2 cellular contexts compared by ENCODE assay signal in the genomic region with DNA sequence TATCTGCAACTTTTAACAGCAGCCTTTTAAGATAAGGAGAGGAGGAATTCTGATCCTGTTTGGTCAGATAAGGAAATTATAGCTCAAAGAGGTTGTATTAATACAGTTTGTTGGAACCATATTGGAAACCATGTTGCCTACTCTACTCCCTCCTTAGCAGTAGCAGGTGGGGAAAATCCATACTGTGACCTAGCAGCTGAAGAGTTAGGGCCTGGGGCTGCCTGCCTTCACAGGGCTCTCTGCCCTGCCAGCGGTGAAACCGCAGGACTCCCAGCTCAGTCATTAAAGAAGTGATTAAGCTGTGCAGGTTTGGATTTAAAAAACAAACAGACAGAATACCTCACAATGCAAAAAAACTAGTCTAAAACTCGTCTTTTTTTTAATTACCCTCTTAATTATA.
A peak's percentile ranks its signal among the peaks of the same experiment; 100 is the strongest.
TF ChIP-seq lines count a peak whose summit lies in the region.

No MANE protein-coding gene starts in this region.

TF ChIP-seq in HEK293, 187 proteins besides CTCF, POLR2A, EP300 and RAD21 (continues in another document):
- TF ChIP-seq, protein P1, sequence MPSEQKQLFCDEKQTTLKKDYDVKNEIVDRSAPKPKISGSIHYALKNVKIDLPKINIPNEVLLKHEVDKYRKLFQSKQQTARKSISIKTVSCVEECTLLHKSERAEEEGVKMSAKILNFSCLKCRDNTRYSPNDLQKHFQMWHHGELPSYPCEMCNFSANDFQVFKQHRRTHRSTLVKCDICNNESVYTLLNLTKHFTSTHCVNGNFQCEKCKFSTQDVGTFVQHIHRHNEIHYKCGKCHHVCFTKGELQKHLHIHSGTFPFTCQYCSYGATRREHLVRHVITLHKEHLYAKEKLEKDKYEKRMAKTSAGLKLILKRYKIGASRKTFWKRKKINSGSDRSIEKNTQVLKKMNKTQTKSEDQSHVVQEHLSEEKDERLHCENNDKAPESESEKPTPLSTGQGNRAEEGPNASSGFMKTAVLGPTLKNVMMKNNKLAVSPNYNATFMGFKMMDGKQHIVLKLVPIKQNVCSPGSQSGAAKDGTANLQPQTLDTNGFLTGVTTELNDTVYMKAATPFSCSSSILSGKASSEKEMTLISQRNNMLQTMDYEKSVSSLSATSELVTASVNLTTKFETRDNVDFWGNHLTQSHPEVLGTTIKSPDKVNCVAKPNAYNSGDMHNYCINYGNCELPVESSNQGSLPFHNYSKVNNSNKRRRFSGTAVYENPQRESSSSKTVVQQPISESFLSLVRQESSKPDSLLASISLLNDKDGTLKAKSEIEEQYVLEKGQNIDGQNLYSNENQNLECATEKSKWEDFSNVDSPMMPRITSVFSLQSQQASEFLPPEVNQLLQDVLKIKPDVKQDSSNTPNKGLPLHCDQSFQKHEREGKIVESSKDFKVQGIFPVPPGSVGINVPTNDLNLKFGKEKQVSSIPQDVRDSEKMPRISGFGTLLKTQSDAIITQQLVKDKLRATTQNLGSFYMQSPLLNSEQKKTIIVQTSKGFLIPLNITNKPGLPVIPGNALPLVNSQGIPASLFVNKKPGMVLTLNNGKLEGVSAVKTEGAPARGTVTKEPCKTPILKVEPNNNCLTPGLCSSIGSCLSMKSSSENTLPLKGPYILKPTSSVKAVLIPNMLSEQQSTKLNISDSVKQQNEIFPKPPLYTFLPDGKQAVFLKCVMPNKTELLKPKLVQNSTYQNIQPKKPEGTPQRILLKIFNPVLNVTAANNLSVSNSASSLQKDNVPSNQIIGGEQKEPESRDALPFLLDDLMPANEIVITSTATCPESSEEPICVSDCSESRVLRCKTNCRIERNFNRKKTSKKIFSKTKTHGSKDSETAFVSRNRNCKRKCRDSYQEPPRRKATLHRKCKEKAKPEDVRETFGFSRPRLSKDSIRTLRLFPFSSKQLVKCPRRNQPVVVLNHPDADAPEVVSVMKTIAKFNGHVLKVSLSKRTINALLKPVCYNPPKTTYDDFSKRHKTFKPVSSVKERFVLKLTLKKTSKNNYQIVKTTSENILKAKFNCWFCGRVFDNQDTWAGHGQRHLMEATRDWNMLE (tag by site-specific recombination; conservative IDR thresholded peaks at IDR 0.05; ENCODE audit: low read depth), result no peak
- TF ChIP-seq ZNF423 (tag by site-specific recombination; IDR thresholded peaks at IDR 0.05) (no peak), ZNF112 (tag by site-specific recombination; IDR thresholded peaks at IDR 0.05) (no peak), ZNF10 (tag by site-specific recombination; IDR thresholded peaks at IDR 0.05) (peak; percentile 70; the same call in 1 of the 2 replicates), ZNF2 (tag by site-specific recombination; IDR thresholded peaks at IDR 0.05) (no peak), ZNF701 (tag by site-specific recombination; IDR thresholded peaks at IDR 0.05) (no peak), ZNF660 (tag by site-specific recombination; IDR thresholded peaks at IDR 0.05) (no peak), ZNF629 (tag by site-specific recombination; IDR thresholded peaks at IDR 0.05) (no peak), ZNF514 (tag by site-specific recombination; IDR thresholded peaks at IDR 0.05) (no peak), ZFP41 (tag by site-specific recombination; IDR thresholded peaks at IDR 0.05; ENCODE audit: borderline replicate concordance) (no peak), OSR2 (tag by site-specific recombination; IDR thresholded peaks at IDR 0.05) (peak; percentile 64; the same call in 1 of the 2 replicates), ZNF214 (tag by site-specific recombination; IDR thresholded peaks at IDR 0.05; ENCODE audit: borderline replicate concordance) (no peak), ZNF837 (tag by site-specific recombination; IDR thresholded peaks at IDR 0.05) (no peak), ZNF561 (tag by site-specific recombination; IDR thresholded peaks at IDR 0.05; ENCODE audit: borderline replicate concordance) (no peak), BCL11A (tag by site-specific recombination; IDR thresholded peaks at IDR 0.05; ENCODE audit: low read depth) (no peak), FEZF1 (tag by site-specific recombination; IDR thresholded peaks at IDR 0.05) (peak; percentile 11; the same call in 1 of the 2 replicates)
- TF ChIP-seq, protein P2, sequence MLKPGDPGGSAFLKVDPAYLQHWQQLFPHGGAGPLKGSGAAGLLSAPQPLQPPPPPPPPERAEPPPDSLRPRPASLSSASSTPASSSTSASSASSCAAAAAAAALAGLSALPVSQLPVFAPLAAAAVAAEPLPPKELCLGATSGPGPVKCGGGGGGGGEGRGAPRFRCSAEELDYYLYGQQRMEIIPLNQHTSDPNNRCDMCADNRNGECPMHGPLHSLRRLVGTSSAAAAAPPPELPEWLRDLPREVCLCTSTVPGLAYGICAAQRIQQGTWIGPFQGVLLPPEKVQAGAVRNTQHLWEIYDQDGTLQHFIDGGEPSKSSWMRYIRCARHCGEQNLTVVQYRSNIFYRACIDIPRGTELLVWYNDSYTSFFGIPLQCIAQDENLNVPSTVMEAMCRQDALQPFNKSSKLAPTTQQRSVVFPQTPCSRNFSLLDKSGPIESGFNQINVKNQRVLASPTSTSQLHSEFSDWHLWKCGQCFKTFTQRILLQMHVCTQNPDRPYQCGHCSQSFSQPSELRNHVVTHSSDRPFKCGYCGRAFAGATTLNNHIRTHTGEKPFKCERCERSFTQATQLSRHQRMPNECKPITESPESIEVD (tag by site-specific recombination; IDR thresholded peaks at IDR 0.05), result peak; percentile 39; the same call in 1 of the 2 replicates
- TF ChIP-seq, protein P3, sequence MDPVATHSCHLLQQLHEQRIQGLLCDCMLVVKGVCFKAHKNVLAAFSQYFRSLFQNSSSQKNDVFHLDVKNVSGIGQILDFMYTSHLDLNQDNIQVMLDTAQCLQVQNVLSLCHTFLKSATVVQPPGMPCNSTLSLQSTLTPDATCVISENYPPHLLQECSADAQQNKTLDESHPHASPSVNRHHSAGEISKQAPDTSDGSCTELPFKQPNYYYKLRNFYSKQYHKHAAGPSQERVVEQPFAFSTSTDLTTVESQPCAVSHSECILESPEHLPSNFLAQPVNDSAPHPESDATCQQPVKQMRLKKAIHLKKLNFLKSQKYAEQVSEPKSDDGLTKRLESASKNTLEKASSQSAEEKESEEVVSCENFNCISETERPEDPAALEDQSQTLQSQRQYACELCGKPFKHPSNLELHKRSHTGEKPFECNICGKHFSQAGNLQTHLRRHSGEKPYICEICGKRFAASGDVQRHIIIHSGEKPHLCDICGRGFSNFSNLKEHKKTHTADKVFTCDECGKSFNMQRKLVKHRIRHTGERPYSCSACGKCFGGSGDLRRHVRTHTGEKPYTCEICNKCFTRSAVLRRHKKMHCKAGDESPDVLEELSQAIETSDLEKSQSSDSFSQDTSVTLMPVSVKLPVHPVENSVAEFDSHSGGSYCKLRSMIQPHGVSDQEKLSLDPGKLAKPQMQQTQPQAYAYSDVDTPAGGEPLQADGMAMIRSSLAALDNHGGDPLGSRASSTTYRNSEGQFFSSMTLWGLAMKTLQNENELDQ (tag by site-specific recombination; IDR thresholded peaks at IDR 0.05; ENCODE audit: low read depth), result no peak
- TF ChIP-seq, protein P4, sequence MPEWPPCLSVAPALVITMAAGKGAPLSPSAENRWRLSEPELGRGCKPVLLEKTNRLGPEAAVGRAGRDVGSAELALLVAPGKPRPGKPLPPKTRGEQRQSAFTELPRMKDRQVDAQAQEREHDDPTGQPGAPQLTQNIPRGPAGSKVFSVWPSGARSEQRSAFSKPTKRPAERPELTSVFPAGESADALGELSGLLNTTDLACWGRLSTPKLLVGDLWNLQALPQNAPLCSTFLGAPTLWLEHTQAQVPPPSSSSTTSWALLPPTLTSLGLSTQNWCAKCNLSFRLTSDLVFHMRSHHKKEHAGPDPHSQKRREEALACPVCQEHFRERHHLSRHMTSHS (tag by site-specific recombination; IDR thresholded peaks at IDR 0.05), result no peak

TF ChIP-seq in K562, 482 proteins besides CTCF, POLR2A, EP300 and RAD21:
- peak; percentile 47; the same call in 1 of the 2 replicates for TF ChIP-seq TEAD4 (IDR thresholded peaks at IDR 0.05; ENCODE audit: low read length)
- TF ChIP-seq TEAD4 (CRISPR knock-in tag; IDR thresholded peaks at IDR 0.05; ENCODE audit: borderline replicate concordance), result no peak
- peak; percentile 39; the same call in 1 of the 2 replicates for TF ChIP-seq ARID1B (IDR thresholded peaks at IDR 0.05)
- peak; percentile 49 for TF ChIP-seq CBFA2T3 (IDR thresholded peaks at IDR 0.05)
- no peak for TF ChIP-seq ZNF146 (CRISPR knock-in tag; IDR thresholded peaks at IDR 0.05; ENCODE audit: unreplicated experiment)
